ENCODE assay signal across 6 cellular contexts in the genomic region with DNA sequence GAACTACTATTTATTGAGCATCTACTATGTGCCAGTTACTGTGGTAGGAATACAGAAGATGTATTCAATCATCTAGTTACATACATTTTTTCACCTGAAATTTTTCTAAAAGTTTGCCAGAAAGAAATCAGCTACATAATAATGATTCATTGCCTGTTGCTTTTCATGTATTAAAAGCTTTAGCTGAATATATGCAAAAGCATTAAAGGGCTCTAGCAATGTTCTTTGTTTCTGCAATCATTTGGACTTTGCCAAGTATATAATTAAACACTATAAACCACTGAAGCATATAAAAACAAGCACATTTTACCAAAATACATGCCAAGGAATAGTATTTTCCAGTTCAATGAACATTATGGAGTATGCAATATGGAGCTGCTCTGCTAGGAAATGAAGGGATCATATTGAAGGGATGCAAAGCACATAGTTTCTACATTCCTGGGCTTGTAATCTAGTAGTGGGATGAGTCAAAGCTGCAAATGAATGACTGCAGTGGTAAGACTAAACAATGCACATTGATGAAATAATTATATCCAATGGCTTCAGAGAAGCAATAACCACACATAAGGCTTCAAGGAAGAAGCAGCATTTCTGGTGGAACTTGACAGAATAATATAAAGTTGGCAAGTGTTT.
A peak's percentile ranks its signal among the peaks of the same experiment; 100 is the strongest.
DNase-seq lines count a peak whose midpoint lies in the region; TF ChIP-seq lines count a peak whose summit lies in the region.
"Not testable (repeated sequence)": the region's sequence is repeated elsewhere in the genome, so short reads cannot be mapped to it uniquely, and the experiment has no call there.

No MANE protein-coding gene starts in this region.

- H3K27ac ChIP-seq in VCaP, result peak overlapping the region; percentile 59

- in situ Hi-C loops in Caki2 (cut with HindIII; ENCODE audit: low pct_unique_long_range_greater_than_20kb, low sequenced_read_pairs), result not testable (repeated sequence)

- peak; percentile 61 for DNase-seq in Caki2 (ENCODE audit: low read depth)
- DNase-seq in M059J (ENCODE audit: low read depth), result peak; percentile 38
- peak; percentile 23 for DNase-seq in epithelial cell of proximal tubule (ENCODE audit: low read depth)
- DNase-seq in glomerular visceral epithelial cell (ENCODE audit: extremely low spot score), result peak; percentile 19
- peak; percentile 85 for DNase-seq in renal cortical epithelial cell (ENCODE audit: low read depth)

- TF ChIP-seq CTCF in VCaP (conservative IDR thresholded peaks at IDR 0.05); epithelial cell of proximal tubule (conservative IDR thresholded peaks at IDR 0.05; ENCODE audit: low read depth, low read length): not testable (repeated sequence)

- H3K4me3 ChIP-seq in epithelial cell of proximal tubule (ENCODE audit: low read depth, low read length), result not testable (repeated sequence)

Comparison
In these comparisons a context has a peak if more than half of its experiments do, and no peak if none do; other contexts are left out.
1. DNase-seq: peak in every context shown above with its lines; median percentile 85 in renal cortical epithelial cell; 61 in Caki2; 38 in M059J; 23 in epithelial cell of proximal tubule; 19 in glomerular visceral epithelial cell.